9 cellular contexts compared by ENCODE assay signal in the genomic region with DNA sequence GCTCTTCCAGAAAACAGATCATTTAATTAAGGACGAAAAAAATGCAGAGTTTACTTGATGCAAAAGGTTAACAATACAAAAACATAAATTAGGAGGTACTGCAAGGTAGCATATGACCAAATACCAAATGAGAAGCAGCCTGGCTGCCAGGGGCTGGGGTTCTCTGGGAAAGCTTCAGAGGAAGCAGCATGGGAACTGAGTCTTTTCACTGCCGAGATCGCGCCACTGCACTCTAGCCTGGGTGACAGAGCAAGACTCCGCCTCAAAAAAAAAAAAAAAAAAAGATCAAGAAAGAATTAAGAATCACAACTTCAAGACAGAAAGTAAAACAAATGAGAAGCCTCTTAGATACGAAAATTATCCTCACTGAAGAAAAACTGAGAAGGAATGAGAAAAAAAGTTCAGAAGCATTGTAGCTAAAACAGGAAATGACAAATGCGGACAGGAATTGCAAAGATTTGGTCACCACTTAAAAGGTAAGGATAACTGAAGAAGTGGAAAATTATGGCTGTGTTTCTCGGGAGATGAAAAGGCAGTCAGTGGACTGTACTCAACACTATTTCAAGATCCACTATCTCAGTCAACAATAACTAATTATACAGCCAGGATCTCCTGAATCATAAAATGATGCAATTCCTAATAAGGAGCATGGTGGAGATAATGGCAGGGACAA. TPM values are rescaled to one million over a fixed set of nuclear protein-coding genes. Genes with fewer than 3 reads are reported as not detected.
DNase-seq lines count a peak whose midpoint lies in the region; TF ChIP-seq lines count a peak whose summit lies in the region.
"Had no signal": no experiment of that assay in that cellular context is flagged by ENCODE, and none has a peak within 500 bp of the region (broad histone marks: within the 10 kb centered on the region; RNA-seq: fewer than 3 reads in every experiment).

No MANE protein-coding gene starts in this region.

- TF ChIP-seq CTCF in AG04449 (IDR thresholded peaks at IDR 0.05; ENCODE audit: insufficient read depth, low read length, missing control alignments) (no peak), HFF-Myc (IDR thresholded peaks at IDR 0.05; ENCODE audit: low read depth, low read length, missing control alignments) (no peak), MCF 10A (IDR thresholded peaks at IDR 0.05; ENCODE audit: unreplicated experiment) (no peak)

- H3K9me3 ChIP-seq in mesenchymal stem cell (ENCODE audit: control insufficient read depth, low read length): no peaks in the 10 kb centered on the region
- H3K9me3 ChIP-seq: upper lobe of left lung had no signal

- peaks cover 40% of the 10 kb centered on the region for H3K4me1 Mint-ChIP-seq in MCF 10A (ENCODE audit: insufficient read depth, unreplicated experiment)

- H4K91ac ChIP-seq in mesenchymal stem cell (ENCODE audit: low read length): no peak overlapping the region

- intact Hi-C loops in MCF 10A (cut with micrococcal nuclease): no loop called here

- DNase-seq in AG04449 (ENCODE audit: low read depth, low spot score) (peak; percentile 14), HFF-Myc (ENCODE audit: extremely low read depth, low read depth) (no peak), MCF 10A (ENCODE audit: unreplicated experiment) (peak; percentile 39), mesenchymal stem cell (peak; percentile 85), DMS114 treated with DMSO at 0.1 percent for 48 hours (lab: John Stamatoyannopoulos, UW; ENCODE audit: unreplicated experiment) (no peak), DMS 273 (lab: John Stamatoyannopoulos, UW; ENCODE audit: unreplicated experiment) (no peak), putamen (ENCODE audit: low spot score) (no peak)
- no peak for DNase-seq in stimulated activated CD4-positive, alpha-beta T cell treated with anti-CD3 and anti-CD28 coated beads, Interleukin-4, amount 100 ng/mL, for 4 hours
- DNase-seq: upper lobe of left lung had no signal

- H3K4me3 Mint-ChIP-seq in MCF 10A (ENCODE audit: unreplicated experiment): peak overlapping the region; percentile 75

- H3K9ac ChIP-seq in mesenchymal stem cell (ENCODE audit: low read length): peak overlapping the region; percentile 41

- peaks cover 9% of the 10 kb centered on the region for H3K36me3 Mint-ChIP-seq in MCF 10A (ENCODE audit: insufficient read depth, unreplicated experiment)

- H3K4me2 ChIP-seq in mesenchymal stem cell (ENCODE audit: low read length, poor library complexity, severe bottlenecking): peak overlapping the region; percentile 68

- no peaks in the 10 kb centered on the region for H3K27me3 Mint-ChIP-seq in MCF 10A (ENCODE audit: insufficient read depth, unreplicated experiment)

- H2BK120ac ChIP-seq in mesenchymal stem cell (ENCODE audit: low read depth, low read length): no peak overlapping the region

- peaks cover under 1% of the 10 kb centered on the region for H3K79me1 ChIP-seq in mesenchymal stem cell (replicated peaks; ENCODE audit: low read length, poor library complexity, severe bottlenecking)

- H3K36me3 ChIP-seq in mesenchymal stem cell (ENCODE audit: control insufficient read depth in 1 of 2, insufficient read depth in 2 of 2, low read depth in 1 of 2, low read length in 2 of 2): no peaks in the 10 kb centered on the region
- H3K36me3 ChIP-seq: upper lobe of left lung had no signal

- H3K4me3 ChIP-seq in AG04449 (ENCODE audit: low read depth, low read length): peak overlapping the region; percentile 42
- peak overlapping the region; percentile 32 for H3K4me3 ChIP-seq in HFF-Myc (replicated peaks; ENCODE audit: low read depth, low read length)
- peak overlapping the region in 1 of 2 experiments; percentile 47 for H3K4me3 ChIP-seq in mesenchymal stem cell (ENCODE audit: insufficient read depth in 1 of 2, low read depth in 1 of 2, low read length in 2 of 2)
- H3K4me3 ChIP-seq: upper lobe of left lung had no signal

- no peak overlapping the region for H3K23ac ChIP-seq in mesenchymal stem cell (ENCODE audit: low read length in 2 of 2)

- no peaks in the 10 kb centered on the region for H3K27me3 ChIP-seq in mesenchymal stem cell (ENCODE audit: control insufficient read depth in 1 of 2, insufficient read depth in 1 of 2, low read length in 2 of 2)

- peak overlapping the region; percentile 95 for H3K27ac Mint-ChIP-seq in MCF 10A (ENCODE audit: low read depth, unreplicated experiment)

- H3K4ac ChIP-seq in mesenchymal stem cell (ENCODE audit: low read depth in 1 of 2, low read length in 2 of 2): no peak overlapping the region

- no peak overlapping the region for H2AK5ac ChIP-seq in mesenchymal stem cell (ENCODE audit: low read length, severe bottlenecking)

- H2AFZ ChIP-seq in mesenchymal stem cell (ENCODE audit: low read depth, low read length): no peak overlapping the region

- peaks cover 7% of the 10 kb centered on the region for H3K4me1 ChIP-seq in mesenchymal stem cell (ENCODE audit: control insufficient read depth, insufficient read depth, low read depth, low read length)

- WGBS in mesenchymal stem cell: 0% methylated on average over 5 of the region's 8 CpGs

- no peak overlapping the region for H2BK15ac ChIP-seq in mesenchymal stem cell (ENCODE audit: low read depth, poor library complexity, severe bottlenecking)

- H2BK5ac ChIP-seq in mesenchymal stem cell (ENCODE audit: low read depth, low read length, poor library complexity, severe bottlenecking): no peak overlapping the region

- H3K18ac ChIP-seq in mesenchymal stem cell (ENCODE audit: low read depth in 1 of 2, low read length in 2 of 2): no peak overlapping the region

- CTCF ChIA-PET in AG04449 (lab: Yijun Ruan, JAX): interaction anchor here (1.4 to 1.5 kb wide), 2 partner anchors 12 to 63 kb away, joined by 3 to 5 read pairs; no protein-coding TSS in a partner anchor
- CTCF ChIA-PET in MCF 10A (lab: Yijun Ruan, JAX): interaction anchor here (0.8 to 1.7 kb wide), 9 partner anchors 7 to 125 kb away, joined by 3 to 9 read pairs (median 4); no protein-coding TSS in a partner anchor

- no peak overlapping the region for H2BK12ac ChIP-seq in mesenchymal stem cell (ENCODE audit: low read length in 2 of 2)

- no peaks in the 10 kb centered on the region for H3K9me3 Mint-ChIP-seq in MCF 10A (ENCODE audit: unreplicated experiment)

- no TSS peak for BruUV-seq in MCF 10A (replicated peaks; lab: Mats Ljungman, UMichigan)

- H4K8ac ChIP-seq in mesenchymal stem cell (ENCODE audit: low read length): no peak overlapping the region

- POLR2A ChIA-PET in AG04449 (lab: Yijun Ruan, JAX) (interaction anchor here (0.6 kb wide), 2 partner anchors 85 to 96 kb away, joined by 3 to 4 read pairs; no protein-coding TSS in a partner anchor), MCF 10A (lab: Yijun Ruan, JAX) (interaction anchor here (0.8 to 4.7 kb wide), 4 partner anchors 23 to 93 kb away, joined by 3 to 30 read pairs (median 4); no protein-coding TSS in a partner anchor)

- peak overlapping the region; percentile 93 for H3K27ac ChIP-seq in mesenchymal stem cell (ENCODE audit: low read length, poor library complexity, severe bottlenecking)
- H3K27ac ChIP-seq: upper lobe of left lung had no signal

- H3K14ac ChIP-seq in mesenchymal stem cell (ENCODE audit: low read length in 2 of 2): no peak overlapping the region

RNA-seq across cellular contexts. Expression of a gene that starts 4.3 kb away (rescaled TPM):
- total RNA-seq in MCF 10A (2022): 78.9 and 105 TPM in 2 replicates
- 59.2 TPM for polyA plus RNA-seq in mesenchymal stem cell (2013, experiment 1 of 2)
- 61.1 TPM for polyA plus RNA-seq in mesenchymal stem cell (2013, experiment 2 of 2)

RNA-seq across cellular contexts. Expression of a gene that starts 4.7 kb away (rescaled TPM):
- total RNA-seq in MCF 10A (2022): 25.6 and 35.3 TPM in 2 replicates
- 5.7 TPM for polyA plus RNA-seq in mesenchymal stem cell (2013, experiment 1 of 2)
- polyA plus RNA-seq in mesenchymal stem cell (2013, experiment 2 of 2): 6.0 TPM

Comparison
In these comparisons a context has a peak if more than half of its experiments do, and no peak if none do; other contexts are left out.
1. DNase-seq: peak in AG04449 (single experiment), MCF 10A (single experiment) and mesenchymal stem cell (single experiment); none in HFF-Myc (single experiment), DMS114 treated with DMSO at 0.1 percent for 48 hours (single experiment), DMS 273 (single experiment), putamen (single experiment) and stimulated activated CD4-positive, alpha-beta T cell treated with anti-CD3 and anti-CD28 coated beads, Interleukin-4, amount 100 ng/mL, for 4 hours (0 of 2).